In the genomic region with DNA sequence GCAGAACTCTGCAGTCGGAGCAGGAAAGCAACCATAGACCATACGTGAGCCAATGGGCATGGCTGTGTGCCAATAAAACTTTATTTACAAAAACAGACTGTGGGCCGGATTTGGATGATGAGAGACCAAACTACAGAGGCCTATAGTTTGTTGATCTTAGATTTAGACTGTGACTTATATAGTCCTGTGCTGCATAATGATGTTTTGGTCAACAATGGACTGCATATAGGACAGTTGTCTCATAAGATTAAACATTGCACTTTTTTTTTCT, we compare ENCODE assay signal across 17 cellular contexts.
DNase-seq lines count a peak whose midpoint lies in the region; ATAC-seq, FAIRE-seq and TF ChIP-seq lines count a peak whose summit lies in the region.
"Had no signal": no experiment of that assay in that cellular context is flagged by ENCODE, and none has a peak within 500 bp of the region (broad histone marks: within the 10 kb centered on the region; RNA-seq: fewer than 3 reads in every experiment).

No MANE protein-coding gene starts in this region.

- H3K27ac Mint-ChIP-seq in endodermal cell (no peak overlapping the region), nephron (peak overlapping the region in 2 of 3 experiments; percentile 1 to 12)
- H3K27ac Mint-ChIP-seq: CD14-positive monocyte; CD8-positive, alpha-beta memory T cell; GM23338 had no signal

- H3K4me1 Mint-ChIP-seq in endodermal cell (peaks cover 15% of the 10 kb centered on the region), nephron (peaks cover 19% of the 10 kb centered on the region)
- H3K4me1 Mint-ChIP-seq: CD14-positive monocyte; CD8-positive, alpha-beta memory T cell had no signal

- TF ChIP-seq POLR2A in K562 (conservative IDR thresholded peaks at IDR 0.05) (no peak), testis (IDR thresholded peaks at IDR 0.05) (no peak)

- H3K9me3 ChIP-seq in K562 (replicated peaks; ENCODE audit: control insufficient read depth, insufficient read depth, low read depth, low read length): no peaks in the 10 kb centered on the region
- H3K9me3 ChIP-seq in endodermal cell (ENCODE audit: control insufficient read depth, low read length): no peaks in the 10 kb centered on the region
- H3K9me3 ChIP-seq in testis: no peaks in the 10 kb centered on the region
- H3K9me3 ChIP-seq: Caco-2 had no signal

- no peaks in the 10 kb centered on the region for H3K4me1 ChIP-seq in K562 (replicated peaks in 1 of 2; ENCODE audit: control insufficient read depth in 2 of 2, insufficient read depth in 2 of 2, low read length in 2 of 2)
- H3K4me1 ChIP-seq in endodermal cell (ENCODE audit: control insufficient read depth, insufficient read depth, low read length): peaks cover 14% of the 10 kb centered on the region
- no peaks in the 10 kb centered on the region for H3K4me1 ChIP-seq in testis

- FAIRE-seq in K562 (lab: Jason Lieb, UNC): no peak
- FAIRE-seq: GM18507 had no signal

- H3K27ac ChIP-seq in K562 (ENCODE audit: extremely low read depth, low read depth, low read length) (no peak overlapping the region), endodermal cell (ENCODE audit: low read depth, low read length) (no peak overlapping the region), testis (no peak overlapping the region)
- H3K27ac ChIP-seq: 22Rv1 had no signal

- H3K4me3 Mint-ChIP-seq in endodermal cell: no peak overlapping the region
- H3K4me3 Mint-ChIP-seq in nephron: no peak overlapping the region
- H3K4me3 Mint-ChIP-seq: CD14-positive monocyte; CD8-positive, alpha-beta memory T cell; GM23338 had no signal

- H4K20me1 ChIP-seq in K562 (replicated peaks; ENCODE audit: control insufficient read depth, insufficient read depth, low read length): 0 out of 2 replicates have a peak, but pooled peaks cover 2% of the 10 kb centered on the region

- H3K9ac ChIP-seq in K562 (ENCODE audit: insufficient read depth in 1 of 2, low read depth in 2 of 2, low read length in 2 of 2): no peak overlapping the region
- H3K9ac ChIP-seq in endodermal cell (ENCODE audit: extremely low read depth, low read length, poor library complexity, severe bottlenecking): no peak overlapping the region

- H3K27me3 Mint-ChIP-seq in endodermal cell (ENCODE audit: insufficient read depth) (peaks cover 12% of the 10 kb centered on the region), nephron (ENCODE audit: low read depth) (peaks cover 32% of the 10 kb centered on the region)

- CTCF ChIA-PET in K562 (lab: Yijun Ruan, JAX; ENCODE audit: low intra/inter-chr PET ratio): no interaction called here

- peaks cover 58 to 81% of the 10 kb centered on the region in 2 experiments for H3K27me3 ChIP-seq in K562 (ENCODE audit: control insufficient read depth in 2 of 2, insufficient read depth in 2 of 2, low read length in 2 of 2)
- H3K27me3 ChIP-seq in endodermal cell (ENCODE audit: control insufficient read depth, insufficient read depth, low read length, poor library complexity, severe bottlenecking): no peaks in the 10 kb centered on the region
- H3K27me3 ChIP-seq in testis: no peaks in the 10 kb centered on the region

- TF ChIP-seq CTCF in K562 (IDR thresholded peaks at IDR 0.05 in 2 of 3, conservative IDR thresholded peaks at IDR 0.05 in 1 of 3; ENCODE audit: insufficient read depth in 2 of 3, low read depth in 1 of 3, low read length in 3 of 3): no peak
- no peak for TF ChIP-seq CTCF in endodermal cell (conservative IDR thresholded peaks at IDR 0.05)
- TF ChIP-seq CTCF in nephron (IDR thresholded peaks at IDR 0.05; ENCODE audit: unreplicated experiment in 3 of 3): no peak
- TF ChIP-seq CTCF in testis (IDR thresholded peaks at IDR 0.05): no peak

- no peak overlapping the region for H3K4me2 ChIP-seq in K562 (ENCODE audit: insufficient read depth, low read length)
- H3K4me2 ChIP-seq: GM23338 had no signal

- WGBS in K562 (ENCODE audit: insufficient coverage, low coverage, missing lambda C conversion rate): 8% methylated on average over 3 of the region's 3 CpGs
- 96 to 100% methylated on average over 3 of the region's 3 CpGs for WGBS in endodermal cell (ENCODE audit: insufficient coverage in 1 of 2, insufficient read length in 1 of 2), 2 experiments
- WGBS in testis, 2 donors: 68 to 72% methylated on average over 3 of the region's 3 CpGs

- no peak for ATAC-seq in K562
- ATAC-seq in HG03196 (IDR thresholded peaks at IDR 0.05; ENCODE audit: unreplicated experiment): no peak
- ATAC-seq: GM23338 had no signal

- intact Hi-C loops in K562 (cut with micrococcal nuclease): loop anchor here (5.0 kb wide), 1 partner anchor 205 kb away; no protein-coding TSS in a partner anchor
- intact Hi-C loops in testis (cut with DNase I; ENCODE audit: low total_unique reads): no loop called here

- POLR2A ChIA-PET in K562 (lab: Yijun Ruan, JAX): no interaction called here

- no peaks in the 10 kb centered on the region for H3K79me2 ChIP-seq in K562 (ENCODE audit: control insufficient read depth, insufficient read depth, low read length)

- H3K9me1 ChIP-seq in K562 (ENCODE audit: control insufficient read depth, insufficient read depth, low read length): no peaks in the 10 kb centered on the region

- H3K4me3 ChIP-seq in K562: no peak overlapping the region
- H3K4me3 ChIP-seq in endodermal cell (ENCODE audit: low read length): no peak overlapping the region
- no peak overlapping the region for H3K4me3 ChIP-seq in testis
- H3K4me3 ChIP-seq: GM23338 had no signal

- no peak overlapping the region for H2AFZ ChIP-seq in K562 (ENCODE audit: low read depth, low read length)

- BruUV-seq in K562 (replicated peaks; lab: Mats Ljungman, UMichigan): no TSS peak

- DNase-seq in NCI-H82 (lab: John Stamatoyannopoulos, UW): peak; percentile 87
- no peak for DNase-seq in NCI-H82 treated with DMSO at 0.1 percent for 48 hours (lab: John Stamatoyannopoulos, UW; ENCODE audit: unreplicated experiment)
- no peak for DNase-seq in K562 (ENCODE audit: extremely low read depth in 1 of 4, low spot score in 3 of 4)
- peak; percentile 20 for DNase-seq in endodermal cell
- no peak for DNase-seq in testis
- DNase-seq in LoVo (ENCODE audit: low spot score): no peak
- DNase-seq: Caco-2; CD8-positive, alpha-beta memory T cell; DMS53; GF-D8; H7 had no signal

- in situ Hi-C loops in K562 (cut with MboI): no loop called here

- no peaks in the 10 kb centered on the region for H3K36me3 Mint-ChIP-seq in endodermal cell (ENCODE audit: low read depth)
- H3K36me3 Mint-ChIP-seq in nephron (ENCODE audit: low read depth): no peaks in the 10 kb centered on the region
- H3K36me3 Mint-ChIP-seq: CD14-positive monocyte; CD8-positive, alpha-beta memory T cell had no signal

- no peak for TF ChIP-seq EP300 in K562 (IDR thresholded peaks at IDR 0.05; ENCODE audit: low read length)

- no peak for TF ChIP-seq RAD21 in K562 (CRISPR knock-in tag; conservative IDR thresholded peaks at IDR 0.05 in 1 of 2, IDR thresholded peaks at IDR 0.05 in 1 of 2)

- H3K36me3 ChIP-seq in K562 (ENCODE audit: control insufficient read depth, insufficient read depth, low read length): no peaks in the 10 kb centered on the region
- H3K36me3 ChIP-seq in endodermal cell (ENCODE audit: control insufficient read depth, insufficient read depth, low read length): no peaks in the 10 kb centered on the region
- H3K36me3 ChIP-seq in testis (ENCODE audit: low read depth, missing control alignments): no peaks in the 10 kb centered on the region

- H3K9me3 Mint-ChIP-seq in endodermal cell (no peaks in the 10 kb centered on the region), nephron (peaks cover 3% of the 10 kb centered on the region)
- H3K9me3 Mint-ChIP-seq: CD8-positive, alpha-beta memory T cell; GM23338 had no signal

TF ChIP-seq in K562, 482 proteins besides CTCF, POLR2A, EP300 and RAD21 (continues in another document):
- TF ChIP-seq RAD51 (IDR thresholded peaks at IDR 0.05; ENCODE audit: borderline replicate concordance, low read depth) (no peak), PATZ1 (CRISPR knock-in tag; IDR thresholded peaks at IDR 0.05; ENCODE audit: borderline replicate concordance) (no peak), NFIC (IDR thresholded peaks at IDR 0.05) (peak; percentile 54), PHTF2 (CRISPR knock-in tag; IDR thresholded peaks at IDR 0.05) (no peak)

Comparison
In these comparisons a context has a peak if more than half of its experiments do, and no peak if none do; other contexts are left out.
1. DNase-seq: peak in NCI-H82 (single experiment) and endodermal cell (single experiment); none in NCI-H82 treated with DMSO at 0.1 percent for 48 hours (single experiment), K562 (0 of 4), testis (single experiment) and LoVo (single experiment).